1 cellular context compared by ENCODE assay signal in genomic region chr17:50240876-50241275, GRCh38.
TF ChIP-seq lines count a peak whose summit lies in the region.

No MANE protein-coding gene starts in this region.

TF ChIP-seq in HepG2, 621 proteins besides CTCF, POLR2A, EP300 and RAD21 (continued from another document):
- no peak for TF ChIP-seq ELK4 (CRISPR knock-in tag; IDR thresholded peaks at IDR 0.05; ENCODE audit: borderline replicate concordance)
- no peak for TF ChIP-seq SETDB1 (CRISPR knock-in tag; IDR thresholded peaks at IDR 0.05; ENCODE audit: borderline replicate concordance)
- TF ChIP-seq MNT (IDR thresholded peaks at IDR 0.05) = no peak
- no peak for TF ChIP-seq NFATC3 (CRISPR knock-in tag; IDR thresholded peaks at IDR 0.05)
- no peak for TF ChIP-seq TFAP4 (IDR thresholded peaks at IDR 0.05; ENCODE audit: borderline replicate concordance, low read depth)
- TF ChIP-seq ZBTB21 (CRISPR knock-in tag; IDR thresholded peaks at IDR 0.05) = no peak
- no peak for TF ChIP-seq RBM22 (optimal IDR thresholded peaks at IDR 0.05; ENCODE audit: low read length)
- TF ChIP-seq ZNF530 (CRISPR knock-in tag; IDR thresholded peaks at IDR 0.05; ENCODE audit: low read depth) = no peak
- TF ChIP-seq NKX3-1 (CRISPR knock-in tag; IDR thresholded peaks at IDR 0.05) = no peak
